ENCODE assay signal across 8 cellular contexts in the genomic region with DNA sequence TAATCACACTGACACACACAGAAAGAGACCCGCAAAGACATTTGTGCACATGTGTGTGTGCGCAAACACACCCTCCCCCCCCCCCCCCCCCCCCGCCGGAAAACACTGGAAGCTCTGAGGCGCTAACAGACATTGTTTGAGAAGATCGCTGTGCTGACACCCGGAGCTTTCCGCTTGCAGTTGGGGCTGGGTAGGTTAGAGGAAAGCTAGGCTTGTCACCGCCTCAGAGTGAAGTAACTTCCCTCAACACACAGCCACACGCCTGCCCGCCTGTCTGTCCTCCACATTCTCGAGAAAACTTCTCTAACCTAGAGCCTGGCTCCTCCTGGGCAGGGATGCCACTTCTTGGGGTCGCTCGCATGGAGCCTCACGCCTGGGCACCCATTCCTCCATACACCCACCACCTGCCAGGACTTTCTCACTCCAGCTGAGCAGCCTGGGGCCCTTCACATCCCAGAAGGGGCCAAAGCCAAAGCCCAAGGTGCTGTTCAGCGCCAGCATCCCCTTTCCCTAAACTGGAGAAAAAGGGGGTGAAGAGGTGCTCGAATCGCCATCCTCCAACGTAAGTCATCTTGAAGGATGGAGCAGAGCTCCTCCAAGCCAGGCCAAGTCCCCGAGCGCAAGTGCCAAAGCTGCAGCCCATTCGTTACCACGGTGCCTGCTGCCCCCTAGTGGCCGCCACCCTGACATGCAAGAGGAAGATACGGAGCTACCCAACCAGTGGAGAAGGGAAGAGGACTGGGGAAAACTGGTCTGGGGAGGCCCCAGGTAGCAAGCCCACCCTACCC.
DNase-seq lines count a peak whose midpoint lies in the region; TF ChIP-seq lines count a peak whose summit lies in the region.

No MANE protein-coding gene starts in this region.

- CTCF ChIA-PET in Calu3 (lab: Charles Lee): interaction anchor here (0.6 to 3.3 kb wide), 23 partner anchors 15 to 472 kb away, joined by 3 to 85 read pairs (median 5); partner anchors contain the start of genes BLTP2, MYO18A and TLCD1

- in situ Hi-C loops in KBM-7 (cut with MboI; ENCODE audit: low pct_unique_long_range_greater_than_20kb, low sequenced_read_pairs): loop anchor here (25.0 kb wide), 1 partner anchor 380 kb away; the partner anchor contains the start of genes NEK8, TLCD1 and TRAF4
- in situ Hi-C loops in SK-MEL-5 (cut with HindIII; ENCODE audit: low pct_unique_long_range_greater_than_20kb, low sequenced_read_pairs): no loop called here

- H3K27ac Mint-ChIP-seq in Calu3 (ENCODE audit: unreplicated experiment) (no peak overlapping the region), osteocyte (ENCODE audit: unreplicated experiment) (no peak overlapping the region), type B pancreatic cell (peak overlapping the region; percentile 58)

- H3K4me3 Mint-ChIP-seq in Calu3 (ENCODE audit: low read depth, unreplicated experiment) (no peak overlapping the region), osteocyte (ENCODE audit: unreplicated experiment) (no peak overlapping the region), type B pancreatic cell (no peak overlapping the region)

- H3K9me3 Mint-ChIP-seq in Calu3 (ENCODE audit: low read depth, unreplicated experiment) (no peaks in the 10 kb centered on the region), osteocyte (ENCODE audit: unreplicated experiment) (no peaks in the 10 kb centered on the region), type B pancreatic cell (no peaks in the 10 kb centered on the region)

- no peaks in the 10 kb centered on the region for H3K27me3 Mint-ChIP-seq in Calu3 (ENCODE audit: unreplicated experiment)
- no peaks in the 10 kb centered on the region for H3K27me3 Mint-ChIP-seq in osteocyte (ENCODE audit: unreplicated experiment)
- no peaks in the 10 kb centered on the region for H3K27me3 Mint-ChIP-seq in type B pancreatic cell

- H3K4me1 Mint-ChIP-seq in Calu3 (ENCODE audit: low read depth, unreplicated experiment): no peaks in the 10 kb centered on the region
- H3K4me1 Mint-ChIP-seq in osteocyte (ENCODE audit: unreplicated experiment): peaks cover 6% of the 10 kb centered on the region
- H3K4me1 Mint-ChIP-seq in type B pancreatic cell (ENCODE audit: unreplicated experiment): no peaks in the 10 kb centered on the region

- TF ChIP-seq CTCF in Calu3 (IDR thresholded peaks at IDR 0.05; ENCODE audit: unreplicated experiment) (peak; percentile 85), osteocyte (IDR thresholded peaks at IDR 0.05) (peak; percentile 87), type B pancreatic cell (conservative IDR thresholded peaks at IDR 0.05) (peak; percentile 98)

- H3K36me3 Mint-ChIP-seq in Calu3 (ENCODE audit: insufficient read depth, unreplicated experiment): peaks cover 22% of the 10 kb centered on the region
- peaks cover 8% of the 10 kb centered on the region for H3K36me3 Mint-ChIP-seq in osteocyte (ENCODE audit: unreplicated experiment)
- H3K36me3 Mint-ChIP-seq in type B pancreatic cell: no peaks in the 10 kb centered on the region

- peak; percentile 84 for DNase-seq in Calu3
- peak; percentile 68 for DNase-seq in KBM-7
- DNase-seq in SK-MEL-5 (ENCODE audit: low read depth, low spot score): peak; percentile 82
- peak; percentile 69 for DNase-seq in activated gamma-delta T cell treated with anti-CD3 and anti-CD28 coated beads, Interleukin-2, amount 50 U/mL, for 16 hours (ENCODE audit: low read depth)
- peak; percentile 68 for DNase-seq in germinal center (ENCODE audit: low spot score)
- peak; percentile 90 for DNase-seq in osteocyte (ENCODE audit: extremely low spot score, unreplicated experiment)
- peak; percentile 86 for DNase-seq in type B pancreatic cell (ENCODE audit: extremely low spot score, unreplicated experiment)
- DNase-seq in cortex of kidney (lab: John Stamatoyannopoulos, UW): no peak

- no TSS peak for BruUV-seq in Calu3 (replicated peaks; lab: Mats Ljungman, UMichigan)

- intact Hi-C loops in Calu3 (cut with micrococcal nuclease; ENCODE audit: unreplicated experiment): loop anchor here (2.0 to 10.0 kb wide), 2 partner anchors 152 to 392 kb away; partner anchors contain the start of genes NEK8 and TLCD1
